ENCODE assay signal across 7 cellular contexts in the genomic region with DNA sequence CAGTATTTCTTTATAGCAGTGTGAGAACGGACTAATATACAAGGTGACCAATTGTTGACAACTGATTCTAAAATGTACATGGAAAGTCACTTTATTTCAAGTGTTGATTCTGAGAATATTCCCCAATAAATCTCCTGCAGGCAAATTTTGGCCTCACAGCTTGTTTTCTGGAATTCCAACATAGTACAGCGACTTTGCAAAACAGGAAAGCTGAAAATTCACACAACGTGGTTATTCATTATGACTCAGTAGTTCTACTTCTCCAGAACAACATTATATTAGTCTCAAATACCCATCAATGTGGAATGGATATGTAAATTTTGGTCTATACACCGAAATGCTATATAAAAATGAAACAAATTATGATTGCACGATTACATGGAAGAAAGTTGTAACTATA. TPM values are rescaled to one million over a fixed set of nuclear protein-coding genes. Genes with fewer than 3 reads are reported as not detected.
"Had no signal": no experiment of that assay in that cellular context is flagged by ENCODE, and none has a peak within 500 bp of the region (broad histone marks: within the 10 kb centered on the region; RNA-seq: fewer than 3 reads in every experiment).

No MANE protein-coding gene starts in this region.

- DNase-seq: IMR-90, KBM-7, KG1 had no signal

RNA-seq across cellular contexts. Expression of a gene that starts 22.5 kb away (rescaled TPM):
- total RNA-seq: HepG2, HT-29, HT1080, IMR-90, K562 had no signal
